In genomic region chr16:67305216-67306071, GRCh38 we compare ENCODE assay signal across 35 cellular contexts. TPM values are rescaled to one million over a fixed set of nuclear protein-coding genes. Genes with fewer than 3 reads are reported as not detected.
DNase-seq lines count a peak whose midpoint lies in the region; TF ChIP-seq lines count a peak whose summit lies in the region.
"Had no signal": no experiment of that assay in that cellular context is flagged by ENCODE, and none has a peak within 500 bp of the region (broad histone marks: within the 10 kb centered on the region; RNA-seq: fewer than 3 reads in every experiment).

No MANE protein-coding gene starts in this region.

- H3K27ac Mint-ChIP-seq in HFFc6: no peak overlapping the region
- H3K27ac Mint-ChIP-seq: activated CD4-positive, alpha-beta memory T cell treated with anti-CD3 and anti-CD28 coated beads for 36 hours; activated T-helper 17 cell treated with anti-CD3 and anti-CD28 coated beads, Interleukin-2, amount 50 U/mL, for 72 hours; CD4-positive, alpha-beta memory T cell; natural killer cell; stimulated activated naive CD8-positive, alpha-beta T cell treated with anti-CD3 and anti-CD28 coated beads, Interleukin-15, amount 100 ng/mL, for 72 hours had no signal

- intact Hi-C loops in esophagus muscularis mucosa (cut with DNase I): no loop called here
- intact Hi-C loops in posterior vena cava (cut with DNase I): no loop called here

- peaks cover 4% of the 10 kb centered on the region; the same call in 1 of the 2 replicates for H3K27me3 Mint-ChIP-seq in HFFc6 (ENCODE audit: insufficient read depth)
- H3K27me3 Mint-ChIP-seq: activated CD4-positive, alpha-beta memory T cell treated with anti-CD3 and anti-CD28 coated beads for 36 hours had no signal

- H3K9me3 ChIP-seq in BE2C (no peaks in the 10 kb centered on the region), esophagus muscularis mucosa (no peaks in the 10 kb centered on the region)
- H3K9me3 ChIP-seq: colonic mucosa, heart right ventricle, lower lobe of right lung, vagina had no signal

- no peak overlapping the region for H3K4me3 Mint-ChIP-seq in HFFc6
- H3K4me3 Mint-ChIP-seq: activated CD4-positive, alpha-beta memory T cell treated with anti-CD3 and anti-CD28 coated beads for 36 hours; activated T-helper 17 cell treated with anti-CD3 and anti-CD28 coated beads, Interleukin-2, amount 50 U/mL, for 72 hours; CD4-positive, alpha-beta memory T cell; natural killer cell; stimulated activated naive CD8-positive, alpha-beta T cell treated with anti-CD3 and anti-CD28 coated beads, Interleukin-15, amount 100 ng/mL, for 72 hours had no signal

- TF ChIP-seq EP300 in esophagus muscularis mucosa (IDR thresholded peaks at IDR 0.05): no peak

- H3K27ac ChIP-seq in esophagus muscularis mucosa (replicated peaks in 1 of 4): no peak overlapping the region
- H3K27ac ChIP-seq: colonic mucosa, heart right ventricle, lower lobe of right lung, skin epidermis, vagina had no signal

- TF ChIP-seq CTCF in BE2C (IDR thresholded peaks at IDR 0.05; ENCODE audit: low read depth, low read length) (peak; percentile 11; the same call in 1 of the 2 replicates), HFFc6 (IDR thresholded peaks at IDR 0.05) (peak; percentile 31), epithelial cell of proximal tubule (conservative IDR thresholded peaks at IDR 0.05; ENCODE audit: low read depth, low read length) (peak; percentile 9), esophagus muscularis mucosa (IDR thresholded peaks at IDR 0.05) (no peak)

- H3K36me3 ChIP-seq in BE2C (no peaks in the 10 kb centered on the region), esophagus muscularis mucosa (no peaks in the 10 kb centered on the region)
- H3K36me3 ChIP-seq: colonic mucosa, heart right ventricle, lower lobe of right lung, vagina had no signal

- DNase-seq in BE2C (no peak), HFFc6 (no peak), epithelial cell of proximal tubule (ENCODE audit: low read depth) (no peak), esophagus muscularis mucosa (ENCODE audit: extremely low spot score) (no peak), posterior vena cava (ENCODE audit: low spot score) (no peak), DMS 273 (lab: John Stamatoyannopoulos, UW; ENCODE audit: unreplicated experiment) (no peak)
- DNase-seq: activated CD4-positive, alpha-beta memory T cell treated with anti-CD3 and anti-CD28 coated beads for 36 hours; activated CD4-positive, CD25-positive, alpha-beta regulatory T cell treated with anti-CD3 and anti-CD28 coated beads, Interleukin-2, amount 50 U/mL, for 72 hours; activated CD8-positive, alpha-beta memory T cell treated with anti-CD3 and anti-CD28 coated beads, Interleukin-2, amount 50 U/mL, for 48 hours; aorta; CD4-positive, alpha-beta memory T cell; colonic mucosa; DMS153; effector CD8-positive, alpha-beta T cell; erythroblast; foreskin melanocyte; heart right ventricle; lower lobe of right lung; natural killer cell; NCI-H1105 treated with DMSO at 0.1 percent for 48 hours; NCI-H2029; NCI-H69; retina; RPMI8226; stimulated activated naive CD8-positive, alpha-beta T cell treated with anti-CD3 and anti-CD28 coated beads, Interleukin-15, amount 100 ng/mL, for 72 hours had no signal

- H3K4me3 ChIP-seq in BE2C (ENCODE audit: low read depth, low read length): no peak overlapping the region
- no peak overlapping the region for H3K4me3 ChIP-seq in epithelial cell of proximal tubule (ENCODE audit: low read depth, low read length)
- H3K4me3 ChIP-seq in esophagus muscularis mucosa: no peak overlapping the region
- H3K4me3 ChIP-seq: colonic mucosa, heart right ventricle, lower lobe of right lung, skin epidermis, vagina had no signal

- H3K9me3 Mint-ChIP-seq in HFFc6: no peaks in the 10 kb centered on the region
- H3K9me3 Mint-ChIP-seq: activated CD4-positive, alpha-beta memory T cell treated with anti-CD3 and anti-CD28 coated beads for 36 hours; activated T-helper 17 cell treated with anti-CD3 and anti-CD28 coated beads, Interleukin-2, amount 50 U/mL, for 72 hours; CD4-positive, alpha-beta memory T cell; natural killer cell; stimulated activated naive CD8-positive, alpha-beta T cell treated with anti-CD3 and anti-CD28 coated beads, Interleukin-15, amount 100 ng/mL, for 72 hours had no signal

- H3K4me1 ChIP-seq in BE2C (no peaks in the 10 kb centered on the region), esophagus muscularis mucosa (peaks cover 0 to 13% (median 2%) of the 10 kb centered on the region in 4 donors)
- H3K4me1 ChIP-seq: colonic mucosa, lower lobe of right lung had no signal

- TF ChIP-seq POLR2A in esophagus muscularis mucosa (IDR thresholded peaks at IDR 0.05; ENCODE audit: low read depth): no peak

- H3K36me3 Mint-ChIP-seq in HFFc6 (ENCODE audit: low read depth): no peaks in the 10 kb centered on the region
- H3K36me3 Mint-ChIP-seq: activated CD4-positive, alpha-beta memory T cell treated with anti-CD3 and anti-CD28 coated beads for 36 hours; CD4-positive, alpha-beta memory T cell; natural killer cell had no signal

- 85% methylated on average over 13 of the region's 13 CpGs for WGBS in esophagus muscularis mucosa

- H3K27me3 ChIP-seq in BE2C (no peaks in the 10 kb centered on the region), esophagus muscularis mucosa (no peaks in the 10 kb centered on the region)
- H3K27me3 ChIP-seq: colonic mucosa, vagina had no signal

- peaks cover 21% of the 10 kb centered on the region for H3K4me1 Mint-ChIP-seq in HFFc6 (ENCODE audit: low read depth)
- H3K4me1 Mint-ChIP-seq: CD4-positive, alpha-beta memory T cell; natural killer cell had no signal

RNA-seq across cellular contexts. Expression of gene KCTD19, which starts 21.1 kb away (rescaled TPM):
- polyA plus RNA-seq in BE2C (2012; ENCODE audit: insufficient read depth, insufficient read length, low read depth): not detected
- total RNA-seq in HFFc6 (2021; fragmentation: NEBNext Ultra II Directional; extraction: Animal tissue kit (Norgen Biotek cat#: 25700)): not detected
- total RNA-seq in epithelial cell of proximal tubule (0.14 and 0.35 TPM in 2 replicates), esophagus muscularis mucosa (not detected), posterior vena cava (not detected)
- total RNA-seq: A172; CD4-positive, alpha-beta memory T cell; H4; heart right ventricle; MCF 10A; natural killer cell; osteocyte; SK-MEL-5; vagina had no signal
- polyA plus RNA-seq: aorta had no signal

RNA-seq across cellular contexts. Expression of gene LRRC36, which starts 21.2 kb away (rescaled TPM):
- polyA plus RNA-seq in BE2C (2012; ENCODE audit: insufficient read depth, insufficient read length, low read depth): not detected
- not detected for total RNA-seq in HFFc6 (2021; fragmentation: NEBNext Ultra II Directional; extraction: Animal tissue kit (Norgen Biotek cat#: 25700))
- total RNA-seq in epithelial cell of proximal tubule (0.07 and 0.52 TPM in 2 replicates), esophagus muscularis mucosa (under 1 TPM in 1 of 4 donors, not detected in 3; 0.33 TPM), posterior vena cava (under 1 TPM in 1 of 2 donors, not detected in 1; 0.56 TPM)
- total RNA-seq: A172; CD4-positive, alpha-beta memory T cell; G401; MCF 10A; natural killer cell; osteocyte; T-helper 1 cell treated with Interleukin-12 subunit alpha and Interleukin-12 subunit beta and Interleukin-4 antibody, amounts not matched to agents 30 ng/mL and 1 ng/mL, for 36 hours; vagina had no signal
- polyA plus RNA-seq: aorta; CD4-positive, alpha-beta memory T cell had no signal

RNA-seq across cellular contexts. Expression of gene PLEKHG4, which starts 26.1 kb away (rescaled TPM):
- 8.8 TPM for polyA plus RNA-seq in BE2C (2012; ENCODE audit: insufficient read depth, insufficient read length, low read depth)
- 10 to 100 TPM in 5 of 6 experiments, 1 to 10 TPM in 1; 8.6 to 14.1 (median 13.0) TPM for total RNA-seq in HFFc6 (2021; fragmentation: NEBNext Ultra II Directional; extraction: Animal tissue kit (Norgen Biotek cat#: 25700))
- 6.6 and 10.2 TPM in 2 replicates for total RNA-seq in epithelial cell of proximal tubule
- 1 to 10 TPM; 3.0 to 8.7 (median 3.2) TPM for total RNA-seq in esophagus muscularis mucosa
- total RNA-seq in posterior vena cava: 1 to 10 TPM; 3.2 to 5.4 TPM
- total RNA-seq: A172 had no signal

RNA-seq across cellular contexts. Expression of gene SLC9A5, which starts 56.7 kb away (rescaled TPM):
- 3.1 TPM for polyA plus RNA-seq in BE2C (2012; ENCODE audit: insufficient read depth, insufficient read length, low read depth)
- total RNA-seq in HFFc6 (2021; fragmentation: NEBNext Ultra II Directional; extraction: Animal tissue kit (Norgen Biotek cat#: 25700)): 1 to 10 TPM; 3.3 to 4.2 (median 3.7) TPM
- total RNA-seq in epithelial cell of proximal tubule (0.14 and 0.23 TPM in 2 replicates), esophagus muscularis mucosa (under 1 TPM; 0.13 to 0.69 (median 0.37) TPM), posterior vena cava (1 to 10 TPM in 1 of 2 donors, under 1 TPM in 1; 0.57 to 1.1 TPM)

RNA-seq across cellular contexts. Expression of gene FHOD1, which starts 58.2 kb away (rescaled TPM):
- polyA plus RNA-seq in BE2C (2012; ENCODE audit: insufficient read depth, insufficient read length, low read depth): 37.9 TPM
- 10 to 100 TPM; 46.3 to 55.9 (median 51.1) TPM for total RNA-seq in HFFc6 (2021; fragmentation: NEBNext Ultra II Directional; extraction: Animal tissue kit (Norgen Biotek cat#: 25700))
- total RNA-seq in epithelial cell of proximal tubule (16.4 and 20.1 TPM in 2 replicates), esophagus muscularis mucosa (10 to 100 TPM in 2 of 4 donors, 1 to 10 TPM in 2; 8.0 to 15.6 (median 10.0) TPM), posterior vena cava (10 to 100 TPM; 23.8 to 32.9 TPM)

Comparison
In these comparisons a context has a peak if more than half of its experiments do, and no peak if none do; other contexts are left out.
1. CTCF ChIP-seq: peak in BE2C (single experiment), HFFc6 (single experiment) and epithelial cell of proximal tubule (single experiment); none in esophagus muscularis mucosa (0 of 3).